ENCODE assay signal across 1 cellular context in genomic region chr10:77909021-77909754, GRCh38.
TF ChIP-seq lines count a peak whose summit lies in the region.

No MANE protein-coding gene starts in this region.

TF ChIP-seq in K562, 482 proteins besides CTCF, POLR2A, EP300 and RAD21 (continued from another document and continues in another):
- TF ChIP-seq ZNF280A (IDR thresholded peaks at IDR 0.05; ENCODE audit: low read depth, partially characterized antibody) (no peak), RBM25 (IDR thresholded peaks at IDR 0.05; ENCODE audit: low read depth, low read length, severe bottlenecking) (no peak), MECOM (CRISPR knock-in tag; IDR thresholded peaks at IDR 0.05) (peak; percentile 84), MNT (conservative IDR thresholded peaks at IDR 0.05) (peak in 1 of 2 experiments; percentile 24; a peak in 2 of 4 replicates), EWSR1 (IDR thresholded peaks at IDR 0.05; ENCODE audit: borderline replicate concordance, low read depth, partially characterized antibody) (no peak), RREB1 (CRISPR knock-in tag; IDR thresholded peaks at IDR 0.05) (no peak), PBX2 (CRISPR knock-in tag; IDR thresholded peaks at IDR 0.05; ENCODE audit: low read depth) (no peak), PBX2 (tag; conservative IDR thresholded peaks at IDR 0.05; ENCODE audit: low read depth) (no peak), ARNT (IDR thresholded peaks at IDR 0.05) (0 out of 4 replicates have a peak, but pooled peaks of 1 of the 2 experiments have one; percentile 12), HMBOX1 (IDR thresholded peaks at IDR 0.05) (peak; percentile 95), MTA3 (IDR thresholded peaks at IDR 0.05; ENCODE audit: borderline replicate concordance) (no peak), GATAD2A (IDR thresholded peaks at IDR 0.05) (peak; percentile 79; the same call in 1 of the 2 replicates), VEZF1 (CRISPR knock-in tag; IDR thresholded peaks at IDR 0.05) (peak; percentile 51), TEAD2 (tag; IDR thresholded peaks at IDR 0.05) (0 out of 2 replicates have a peak, but pooled peaks have one; percentile 25), RBM17 (IDR thresholded peaks at IDR 0.05; ENCODE audit: borderline replicate concordance, low read depth, low read length) (no peak), RBBP5 (IDR thresholded peaks at IDR 0.05; ENCODE audit: borderline replicate concordance, insufficient read depth, low read length, poor library complexity, severe bottlenecking) (peak; percentile 29), MAX (CRISPR knock-in tag; IDR thresholded peaks at IDR 0.05) (peak; percentile 47; the same call in 1 of the 2 replicates), CUX1 (CRISPR knock-in tag; IDR thresholded peaks at IDR 0.05) (no peak), CBX8 (IDR thresholded peaks at IDR 0.05; ENCODE audit: borderline replicate concordance, extremely low read depth, low read depth, low read length, poor library complexity, severe bottlenecking) (no peak), CEBPG (CRISPR knock-in tag; IDR thresholded peaks at IDR 0.05) (no peak), CEBPG (tag; conservative IDR thresholded peaks at IDR 0.05 in 1 of 2, IDR thresholded peaks at IDR 0.05 in 1 of 2) (peak in 1 of 2 experiments; percentile 47; a peak in 1 of 4 replicates)
